ENCODE assay signal across 17 cellular contexts in the genomic region with DNA sequence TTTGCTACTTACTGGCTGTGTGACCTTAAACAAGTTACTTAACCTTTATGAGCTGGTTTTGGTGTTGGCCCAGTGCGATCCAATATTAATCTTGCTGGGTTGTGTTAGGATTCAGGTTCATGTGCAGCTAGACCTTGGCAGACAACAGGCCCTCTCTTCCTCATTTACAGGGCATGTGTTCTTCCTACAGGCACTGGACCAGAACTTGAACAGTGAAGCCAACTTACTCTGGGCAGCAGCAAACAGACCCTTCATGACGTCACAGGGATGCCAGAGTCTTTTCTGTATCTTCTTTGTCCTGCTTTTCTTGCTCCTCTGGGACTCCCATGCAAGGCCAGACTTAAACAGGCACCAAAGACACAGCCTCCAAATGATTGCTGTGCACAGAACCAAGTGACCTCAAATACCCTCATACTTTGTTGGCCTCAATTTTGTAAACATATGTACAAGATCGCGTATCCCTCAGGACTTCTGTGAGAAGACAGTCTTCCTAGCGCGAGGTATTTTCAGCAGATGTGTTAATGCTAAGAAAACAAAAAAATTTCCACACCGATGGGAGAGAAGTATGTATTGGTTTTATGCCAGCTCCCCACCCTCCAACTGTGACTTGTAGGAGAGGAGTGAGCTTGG.
DNase-seq lines count a peak whose midpoint lies in the region; ATAC-seq and TF ChIP-seq lines count a peak whose summit lies in the region.
"Had no signal": no experiment of that assay in that cellular context is flagged by ENCODE, and none has a peak within 500 bp of the region (broad histone marks: within the 10 kb centered on the region; RNA-seq: fewer than 3 reads in every experiment).

No MANE protein-coding gene starts in this region.

- H3K27me3 ChIP-seq in left ventricle myocardium inferior (ENCODE audit: low read depth): no peaks in the 10 kb centered on the region
- H3K27me3 ChIP-seq: pancreas had no signal

- TF ChIP-seq CTCF in brain (conservative IDR thresholded peaks at IDR 0.05) (no peak), left ventricle myocardium inferior (IDR thresholded peaks at IDR 0.05; ENCODE audit: borderline replicate concordance) (no peak)

- no peaks in the 10 kb centered on the region for H3K9me3 ChIP-seq in left ventricle myocardium inferior (replicated peaks)
- H3K9me3 ChIP-seq: pancreas had no signal

- H3K4me1 Mint-ChIP-seq in brain: peaks cover 29% of the 10 kb centered on the region
- H3K4me1 Mint-ChIP-seq: T-cell had no signal

- H3K36me3 Mint-ChIP-seq in brain: no peaks in the 10 kb centered on the region
- H3K36me3 Mint-ChIP-seq: CD8-positive, alpha-beta T cell; T-cell had no signal

- DNase-seq in Right ventricle myocardium inferior (ENCODE audit: missing footprints): no peak
- DNase-seq in cardiac septum (ENCODE audit: low spot score): no peak
- no peak for DNase-seq in left ventricle myocardium inferior
- peak; percentile 52 for DNase-seq in smooth muscle cell of the brain vasculature (ENCODE audit: low read depth, low spot score)
- no peak for DNase-seq in KG1 (lab: John Stamatoyannopoulos, UW)
- DNase-seq in cerebellar nuclear complex (lab: John Stamatoyannopoulos, UW): no peak
- no peak for DNase-seq in cerebellum (ENCODE audit: low spot score)
- DNase-seq: activated naive CD4-positive, alpha-beta T cell treated with Interleukin-2 at 50 U/mL for 16 hours; CD8-positive, alpha-beta T cell; NCI-H2029; pancreas; RPMI8226; stimulated activated naive CD8-positive, alpha-beta T cell treated with anti-CD3 and anti-CD28 coated beads, Interleukin-15, Interleukin-2, amounts not matched to agents 100 U/mL and 50 U/mL, for 24 hours; T-cell had no signal

- peak overlapping the region in 3 of 5 experiments; percentile 24 to 33 (median 24) for H3K27ac Mint-ChIP-seq in brain
- H3K27ac Mint-ChIP-seq: CD8-positive, alpha-beta T cell; T-cell had no signal

- peaks cover 9% of the 10 kb centered on the region for H3K27me3 Mint-ChIP-seq in brain

- H3K27ac ChIP-seq in left ventricle myocardium inferior (replicated peaks): peak overlapping the region; percentile 23
- H3K27ac ChIP-seq: pancreas, VCaP had no signal

- H3K4me3 Mint-ChIP-seq in brain: no peak overlapping the region
- H3K4me3 Mint-ChIP-seq: CD8-positive, alpha-beta T cell; T-cell had no signal

- H3K36me3 ChIP-seq in left ventricle myocardium inferior: no peaks in the 10 kb centered on the region
- H3K36me3 ChIP-seq: pancreas had no signal

- ATAC-seq in Right ventricle myocardium inferior: peak; percentile 82
- ATAC-seq: CD8-positive, alpha-beta T cell; GM12878; pancreas; stimulated activated naive CD8-positive, alpha-beta T cell treated with anti-CD3 and anti-CD28 coated beads, Interleukin-15, Interleukin-2, amounts not matched to agents 100 U/mL and 50 U/mL, for 24 hours; T-cell had no signal

- H3K9me3 Mint-ChIP-seq in brain: peaks cover 0 to 9% (median 3%) of the 10 kb centered on the region in 5 experiments
- H3K9me3 Mint-ChIP-seq: CD8-positive, alpha-beta T cell; T-cell had no signal

- peaks cover 16% of the 10 kb centered on the region for H3K4me1 ChIP-seq in left ventricle myocardium inferior
- H3K4me1 ChIP-seq: pancreas had no signal

- no peak overlapping the region for H3K4me3 ChIP-seq in left ventricle myocardium inferior
- H3K4me3 ChIP-seq: GM12878, pancreas had no signal

- intact Hi-C loops in Right ventricle myocardium inferior (cut with DNase I): no loop called here
- intact Hi-C loops in cardiac septum (cut with DNase I): no loop called here
- intact Hi-C loops in left ventricle myocardium inferior (cut with micrococcal nuclease): no loop called here
